28 cellular contexts compared by ENCODE assay signal in the genomic region with DNA sequence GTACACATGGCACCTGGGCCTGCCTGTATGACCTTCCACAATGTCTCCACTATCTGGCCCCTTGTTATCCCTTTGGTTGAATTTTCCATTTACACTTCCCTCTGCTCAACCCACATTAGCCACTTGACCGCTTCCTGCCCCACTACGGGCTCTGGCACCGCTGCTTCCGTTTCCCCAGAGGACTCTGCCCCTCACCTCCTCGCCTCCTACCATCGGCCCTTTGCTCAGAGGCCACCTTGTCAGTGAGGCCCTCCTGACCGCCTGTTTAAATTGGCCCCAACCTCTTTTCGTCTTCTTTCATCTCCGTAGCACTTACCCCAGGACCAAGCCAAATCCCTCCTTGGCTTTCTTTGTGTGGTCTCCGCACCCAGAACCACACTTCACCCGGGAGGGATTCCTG. TPM values are rescaled to one million over a fixed set of nuclear protein-coding genes. Genes with fewer than 3 reads are reported as not detected.
"Had no signal": no experiment of that assay in that cellular context is flagged by ENCODE, and none has a peak within 500 bp of the region (broad histone marks: within the 10 kb centered on the region; RNA-seq: fewer than 3 reads in every experiment).

No MANE protein-coding gene starts in this region.

- ATAC-seq: activated CD4-positive, CD25-positive, alpha-beta regulatory T cell treated with anti-CD3 and anti-CD28 coated beads, Interleukin-2, amount 50 U/mL, for 24 hours; activated CD8-positive, alpha-beta T cell treated with anti-CD3 and anti-CD28 coated beads, Interleukin-2, amount 10 ng/mL, durations not matched to agents 7 days and 5 days; activated naive CD4-positive, alpha-beta T cell treated with anti-CD3 and anti-CD28 coated beads, Interleukin-2, amount 50 U/mL, for 72 hours; activated T-cell treated with anti-CD3 and anti-CD28 coated beads, Interleukin-2, amount 50 U/mL, for 4 hours; T-cell had no signal

- H3K27me3 ChIP-seq: brain microvascular endothelial cell had no signal

- DNase-seq: activated CD4-positive, alpha-beta T cell treated with anti-CD3 and anti-CD28 coated beads for 4 hours; activated CD4-positive, alpha-beta T cell treated with anti-CD3 and anti-CD28 coated beads, Interleukin-2, amount 50 U/mL, for 4 hours; activated CD8-positive, alpha-beta T cell treated with anti-CD3 and anti-CD28 coated beads, Interleukin-2, amount 10 ng/mL, durations not matched to agents 7 days and 5 days; activated effector memory CD4-positive, alpha-beta T cell treated with anti-CD3 and anti-CD28 coated beads, Interleukin-2, amount 50 U/mL, for 16 hours; activated naive CD4-positive, alpha-beta T cell treated with Interleukin-2 at 50 U/mL for 16 hours; activated naive CD8-positive, alpha-beta T cell treated with anti-CD3 and anti-CD28 coated beads, Interleukin-2, amount 50 U/mL, for 24 hours; activated T-cell treated with anti-CD3 and anti-CD28 coated beads, Interleukin-2, amount 50 U/mL, for 4 hours; amniotic stem cell; brain microvascular endothelial cell; IMR-90; Kasumi-1; KBM-7; NCI-H1048; NCI-H2029; NCI-H2107; NCI-H2171 treated with DMSO at 0.1 percent for 48 hours; NCI-H226; NCI-H526 treated with DMSO at 0.1 percent for 48 hours; NCI-H82; T-cell; T-helper 2 cell had no signal

- H3K4me3 ChIP-seq: cardiac muscle cell, SK-N-MC had no signal

- H3K36me3 ChIP-seq: brain microvascular endothelial cell, cardiac muscle cell had no signal

- H3K27ac ChIP-seq: brain microvascular endothelial cell, cardiac muscle cell, SK-N-MC had no signal

RNA-seq across cellular contexts. Expression of gene SOX1, which starts 47.4 kb away (rescaled TPM):
- total RNA-seq: activated CD8-positive, alpha-beta T cell treated with anti-CD3 and anti-CD28 coated beads, Interleukin-2, amount 10 ng/mL, durations not matched to agents 7 days and 5 days; activated naive CD4-positive, alpha-beta T cell treated with anti-CD3 and anti-CD28 coated beads, Interleukin-2, amount 50 U/mL, for 72 hours; cardiac muscle cell; IMR-90; NCI-H460; OCI-LY7; RPMI7951; T-cell had no signal
- polyA plus RNA-seq: cardiac muscle cell, IMR-90 had no signal
